9 cellular contexts compared by ENCODE assay signal in the genomic region with DNA sequence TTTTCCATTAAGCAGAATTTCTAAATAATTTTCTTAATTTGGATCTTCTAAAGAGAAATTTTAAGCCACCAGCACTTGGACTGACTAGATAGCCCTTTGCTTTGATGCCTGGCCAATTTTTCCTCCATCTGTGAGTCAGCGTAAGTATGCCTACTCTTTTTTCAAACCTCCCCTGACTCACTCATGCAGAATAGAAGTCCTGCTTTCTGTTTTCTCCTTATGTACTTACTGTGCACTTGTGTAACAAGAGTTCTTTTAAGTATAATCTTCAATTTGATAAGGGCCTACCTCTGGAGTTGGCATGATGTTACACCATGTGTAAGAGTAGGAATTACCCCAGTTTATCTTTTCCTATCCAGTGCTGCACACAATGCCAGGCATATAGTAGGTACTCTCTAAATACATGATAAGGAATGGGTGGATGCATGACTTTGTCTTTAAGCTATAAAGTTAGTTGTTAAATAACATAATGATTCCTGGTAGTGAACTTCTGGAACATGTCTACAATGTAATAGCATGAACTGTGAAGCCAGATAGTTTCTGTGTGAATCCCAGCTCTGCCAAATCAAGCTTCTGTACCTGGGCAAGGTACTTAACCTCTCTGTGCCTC.
A peak's percentile ranks its signal among the peaks of the same experiment; 100 is the strongest.
DNase-seq lines count a peak whose midpoint lies in the region; ATAC-seq and TF ChIP-seq lines count a peak whose summit lies in the region.
"Had no signal": no experiment of that assay in that cellular context is flagged by ENCODE, and none has a peak within 500 bp of the region (broad histone marks: within the 10 kb centered on the region; RNA-seq: fewer than 3 reads in every experiment).

No MANE protein-coding gene starts in this region.

- H3K4me3 Mint-ChIP-seq in CD4-positive, CD25-positive, alpha-beta regulatory T cell: no peak overlapping the region

- H3K9me3 ChIP-seq in CD4-positive, CD25-positive, alpha-beta regulatory T cell (ENCODE audit: control insufficient read depth in 2 of 2, low read length in 2 of 2): no peaks in the 10 kb centered on the region
- H3K9me3 ChIP-seq in prostate gland: no peaks in the 10 kb centered on the region
- H3K9me3 ChIP-seq: SJSA1 had no signal

- peaks cover under 1% of the 10 kb centered on the region for H3K36me3 Mint-ChIP-seq in CD4-positive, CD25-positive, alpha-beta regulatory T cell

- no peaks in the 10 kb centered on the region for H3K27me3 ChIP-seq in CD4-positive, CD25-positive, alpha-beta regulatory T cell (ENCODE audit: control insufficient read depth, insufficient read depth, low read length)
- no peaks in the 10 kb centered on the region for H3K27me3 ChIP-seq in prostate gland (replicated peaks; ENCODE audit: insufficient read depth)
- H3K27me3 ChIP-seq: SJSA1 had no signal

- DNase-seq in CD4-positive, CD25-positive, alpha-beta regulatory T cell: no peak
- DNase-seq in RKO (ENCODE audit: low spot score) (peak; percentile 79), fibroblast of the aortic adventitia (ENCODE audit: low read depth) (peak; percentile 87), prostate gland (ENCODE audit: low spot score) (peak; percentile 25), SHP77 treated with DMSO at 0.1 percent for 48 hours (lab: John Stamatoyannopoulos, UW) (no peak)
- DNase-seq in activated CD4-positive, alpha-beta T cell treated with anti-CD3 and anti-CD28 coated beads for 48 hours: no peak

- ATAC-seq in CD4-positive, CD25-positive, alpha-beta regulatory T cell (ENCODE audit: low read depth in 2 of 2): no peak
- ATAC-seq in HG03095 (IDR thresholded peaks at IDR 0.05; ENCODE audit: unreplicated experiment) (no peak), GM19328 (IDR thresholded peaks at IDR 0.05; ENCODE audit: unreplicated experiment) (no peak)

- no peaks in the 10 kb centered on the region for H3K36me3 ChIP-seq in CD4-positive, CD25-positive, alpha-beta regulatory T cell (ENCODE audit: control insufficient read depth, insufficient read depth, low read length)
- H3K36me3 ChIP-seq in prostate gland: no peaks in the 10 kb centered on the region
- H3K36me3 ChIP-seq: SJSA1 had no signal

- peaks cover 0 to 3% (median 1%) of the 10 kb centered on the region in 7 donors for H3K9me3 Mint-ChIP-seq in CD4-positive, CD25-positive, alpha-beta regulatory T cell

- H3K4me3 ChIP-seq in CD4-positive, CD25-positive, alpha-beta regulatory T cell (ENCODE audit: low read depth, low read length): peak overlapping the region; percentile 24
- no peak overlapping the region for H3K4me3 ChIP-seq in fibroblast of the aortic adventitia (ENCODE audit: low read depth, low read length)
- H3K4me3 ChIP-seq in prostate gland: no peak overlapping the region
- H3K4me3 ChIP-seq: SJSA1 had no signal

- intact Hi-C loops in prostate gland (cut with DNase I): no loop called here

- WGBS in prostate gland: 16% methylated on average over 1 of the region's 1 CpG

- TF ChIP-seq POLR2A in prostate gland (IDR thresholded peaks at IDR 0.05): no peak

- H3K4me1 Mint-ChIP-seq in CD4-positive, CD25-positive, alpha-beta regulatory T cell: peaks cover 8 to 15% (median 11%) of the 10 kb centered on the region in 4 donors

- H3K27ac Mint-ChIP-seq in CD4-positive, CD25-positive, alpha-beta regulatory T cell: peak overlapping the region in 2 of 3 donors; percentile 2 to 53

- no peaks in the 10 kb centered on the region for H3K27me3 Mint-ChIP-seq in CD4-positive, CD25-positive, alpha-beta regulatory T cell

- peaks cover 5% of the 10 kb centered on the region for H3K4me1 ChIP-seq in CD4-positive, CD25-positive, alpha-beta regulatory T cell (ENCODE audit: control insufficient read depth, insufficient read depth, low read length, poor library complexity, severe bottlenecking)
- H3K4me1 ChIP-seq in prostate gland (replicated peaks): no peaks in the 10 kb centered on the region
- H3K4me1 ChIP-seq: SJSA1 had no signal

- TF ChIP-seq CTCF in fibroblast of the aortic adventitia (IDR thresholded peaks at IDR 0.05; ENCODE audit: insufficient read depth, low read length): no peak
- no peak for TF ChIP-seq CTCF in prostate gland (IDR thresholded peaks at IDR 0.05)

- H3K27ac ChIP-seq in CD4-positive, CD25-positive, alpha-beta regulatory T cell (ENCODE audit: insufficient read depth, low read length, poor library complexity, severe bottlenecking): peak overlapping the region; percentile 37
- H3K27ac ChIP-seq in prostate gland: peak overlapping the region; percentile 38 to 53
- H3K27ac ChIP-seq: SJSA1 had no signal

Comparison
In these comparisons a context has a peak if more than half of its experiments do, and no peak if none do; other contexts are left out.
1. DNase-seq: peak in RKO (single experiment), fibroblast of the aortic adventitia (single experiment) and prostate gland (single experiment); none in CD4-positive, CD25-positive, alpha-beta regulatory T cell (0 of 3), SHP77 treated with DMSO at 0.1 percent for 48 hours (single experiment) and activated CD4-positive, alpha-beta T cell treated with anti-CD3 and anti-CD28 coated beads for 48 hours (single experiment).